In genomic region chr13:100674363-100674847, GRCh38 we compare ENCODE assay signal across 8 cellular contexts. TPM values are rescaled to one million over a fixed set of nuclear protein-coding genes. Genes with fewer than 3 reads are reported as not detected.
DNase-seq lines count a peak whose midpoint lies in the region; ATAC-seq and TF ChIP-seq lines count a peak whose summit lies in the region.

TSS of gene TMTC4 (minus strand) at chr13:100674795. CDS start at chr13:100670362, 4,433 bp downstream.

- H3K9me3 Mint-ChIP-seq in activated naive CD4-positive, alpha-beta T cell treated with anti-CD3 and anti-CD28 coated beads, Interleukin-2, amount 50 U/mL, for 72 hours: no peaks in the 10 kb centered on the region

- peaks cover 33% of the 10 kb centered on the region for H4K20me1 ChIP-seq in smooth muscle cell (ENCODE audit: low read depth)

- TF ChIP-seq CTCF in smooth muscle cell (IDR thresholded peaks at IDR 0.05; ENCODE audit: borderline replicate concordance, insufficient read depth, poor library complexity, severe bottlenecking): no peak

- H3F3A ChIP-seq in smooth muscle cell (ENCODE audit: low read depth): no peaks in the 10 kb centered on the region

- WGBS in smooth muscle cell (ENCODE audit: low lambda C conversion rate): 3% methylated on average over 12 of the region's 72 CpGs

- peak within 1 kb of the TSS; percentile 93 for H2AFZ ChIP-seq in smooth muscle cell (ENCODE audit: low read depth)

- ATAC-seq in GM21526 (IDR thresholded peaks at IDR 0.05; ENCODE audit: low FRiP score, unreplicated experiment): peak; percentile 43
- peak; percentile 55 to 56 for ATAC-seq in activated naive CD4-positive, alpha-beta T cell treated with anti-CD3 and anti-CD28 coated beads, Interleukin-2, amount 50 U/mL, for 72 hours

- H3K9me3 ChIP-seq in HUES6 (ENCODE audit: control insufficient read depth, insufficient read depth, low read depth, low read length): no peaks in the 10 kb centered on the region
- H3K9me3 ChIP-seq in iPS-18c (ENCODE audit: control insufficient read depth, insufficient read depth, low read length): no peaks in the 10 kb centered on the region
- H3K9me3 ChIP-seq in smooth muscle cell (replicated peaks; ENCODE audit: low read depth): no peaks in the 10 kb centered on the region

- DNase-seq in activated naive CD4-positive, alpha-beta T cell treated with anti-CD3 and anti-CD28 coated beads, Interleukin-2, amount 50 U/mL, for 72 hours (ENCODE audit: low spot score in 2 of 2): peak in 1 of 2 donors; percentile 57
- no peak for DNase-seq in smooth muscle cell (lab: John Stamatoyannopoulos, UW; ENCODE audit: unreplicated experiment)
- DNase-seq in 8988T: no peak
- DNase-seq in GM03348 (ENCODE audit: low spot score): no peak

- H3K36me3 ChIP-seq in HUES6 (ENCODE audit: control insufficient read depth, insufficient read depth, low read length) (peaks cover 10% of the 10 kb centered on the region), smooth muscle cell (ENCODE audit: low read depth) (no peaks in the 10 kb centered on the region)

- H3K4me1 ChIP-seq in HUES6 (ENCODE audit: control insufficient read depth, insufficient read depth, low read length) (peaks cover 8% of the 10 kb centered on the region; the same call in 1 of the 2 replicates), smooth muscle cell (ENCODE audit: low read depth) (peaks cover 11% of the 10 kb centered on the region)

- H3K9ac ChIP-seq in HUES6 (ENCODE audit: low read length): peak within 1 kb of the TSS; percentile 84
- H3K9ac ChIP-seq in smooth muscle cell (ENCODE audit: low read depth): no peak within 1 kb of the TSS

- peak within 1 kb of the TSS; percentile 89 to 98 for H3K27ac Mint-ChIP-seq in activated naive CD4-positive, alpha-beta T cell treated with anti-CD3 and anti-CD28 coated beads, Interleukin-2, amount 50 U/mL, for 72 hours

- H3K36me3 Mint-ChIP-seq in activated naive CD4-positive, alpha-beta T cell treated with anti-CD3 and anti-CD28 coated beads, Interleukin-2, amount 50 U/mL, for 72 hours: peaks cover 15 to 20% of the 10 kb centered on the region in 2 donors

- H3K27ac ChIP-seq in HUES6 (ENCODE audit: low read depth, low read length) (no peak within 1 kb of the TSS), smooth muscle cell (ENCODE audit: low read depth) (peak within 1 kb of the TSS; percentile 52)

- H3K27me3 ChIP-seq in HUES6 (ENCODE audit: control insufficient read depth, insufficient read depth, low read length) (peaks cover 14% of the 10 kb centered on the region), smooth muscle cell (ENCODE audit: low read depth) (no peaks in the 10 kb centered on the region)

- peaks cover 25% of the 10 kb centered on the region for H3K79me2 ChIP-seq in smooth muscle cell (ENCODE audit: low read depth)

- peak within 1 kb of the TSS; percentile 90 for H3K4me2 ChIP-seq in smooth muscle cell

- peak within 1 kb of the TSS; percentile 95 for H3K4me3 ChIP-seq in GM08714 (ENCODE audit: low read length)
- H3K4me3 ChIP-seq in HUES6 (ENCODE audit: low read depth, low read length): peak within 1 kb of the TSS; percentile 90
- H3K4me3 ChIP-seq in iPS-18c (ENCODE audit: insufficient read depth, low read depth, low read length): peak within 1 kb of the TSS; percentile 89
- H3K4me3 ChIP-seq in smooth muscle cell: peak within 1 kb of the TSS; percentile 79

RNA-seq across cellular contexts. Expression of gene TMTC4, which starts in this region (rescaled TPM):
- 10 to 100 TPM; 12.5 to 21.3 TPM for total RNA-seq in activated naive CD4-positive, alpha-beta T cell treated with anti-CD3 and anti-CD28 coated beads, Interleukin-2, amount 50 U/mL, for 72 hours
- 7.4 and 8.7 TPM in 2 replicates for total RNA-seq in smooth muscle cell
- 6.6 and 6.7 TPM in 2 replicates for polyA plus RNA-seq in smooth muscle cell
